In the genomic region with DNA sequence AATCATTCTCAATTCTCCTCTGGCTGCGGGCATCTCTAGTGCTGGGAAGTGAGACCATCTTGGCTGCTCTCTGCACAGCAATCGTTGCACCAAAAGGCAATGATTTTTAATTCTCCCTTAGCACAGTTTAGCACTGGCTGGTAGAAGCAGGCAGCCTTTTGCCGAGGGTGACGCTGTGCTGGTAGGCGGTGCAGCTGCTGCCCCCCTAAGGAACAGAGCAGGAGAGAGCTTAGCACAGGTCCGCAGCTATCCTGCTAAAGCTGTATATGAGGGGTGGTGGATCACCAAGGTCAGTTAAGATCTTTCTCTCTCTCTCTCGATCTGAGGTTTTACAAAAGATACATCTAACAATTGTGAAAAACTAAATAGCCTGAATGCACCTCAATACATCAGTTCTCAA, we compare ENCODE assay signal across 1 cellular context.
TF ChIP-seq lines count a peak whose summit lies in the region.

No MANE protein-coding gene starts in this region.

TF ChIP-seq in IMR-90, 13 proteins besides CTCF, POLR2A, EP300 and RAD21 (continued from another document):
- TF ChIP-seq, protein P1, sequence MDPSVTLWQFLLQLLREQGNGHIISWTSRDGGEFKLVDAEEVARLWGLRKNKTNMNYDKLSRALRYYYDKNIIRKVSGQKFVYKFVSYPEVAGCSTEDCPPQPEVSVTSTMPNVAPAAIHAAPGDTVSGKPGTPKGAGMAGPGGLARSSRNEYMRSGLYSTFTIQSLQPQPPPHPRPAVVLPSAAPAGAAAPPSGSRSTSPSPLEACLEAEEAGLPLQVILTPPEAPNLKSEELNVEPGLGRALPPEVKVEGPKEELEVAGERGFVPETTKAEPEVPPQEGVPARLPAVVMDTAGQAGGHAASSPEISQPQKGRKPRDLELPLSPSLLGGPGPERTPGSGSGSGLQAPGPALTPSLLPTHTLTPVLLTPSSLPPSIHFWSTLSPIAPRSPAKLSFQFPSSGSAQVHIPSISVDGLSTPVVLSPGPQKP (IDR thresholded peaks at IDR 0.05; ENCODE audit: borderline replicate concordance, low read depth, low read length): no peak
- TF ChIP-seq MXI1 (IDR thresholded peaks at IDR 0.05; ENCODE audit: borderline replicate concordance, low read depth, low read length) (no peak), FOS (IDR thresholded peaks at IDR 0.05; ENCODE audit: low read depth, low read length) (no peak)
